16 cellular contexts compared by ENCODE assay signal in the genomic region with DNA sequence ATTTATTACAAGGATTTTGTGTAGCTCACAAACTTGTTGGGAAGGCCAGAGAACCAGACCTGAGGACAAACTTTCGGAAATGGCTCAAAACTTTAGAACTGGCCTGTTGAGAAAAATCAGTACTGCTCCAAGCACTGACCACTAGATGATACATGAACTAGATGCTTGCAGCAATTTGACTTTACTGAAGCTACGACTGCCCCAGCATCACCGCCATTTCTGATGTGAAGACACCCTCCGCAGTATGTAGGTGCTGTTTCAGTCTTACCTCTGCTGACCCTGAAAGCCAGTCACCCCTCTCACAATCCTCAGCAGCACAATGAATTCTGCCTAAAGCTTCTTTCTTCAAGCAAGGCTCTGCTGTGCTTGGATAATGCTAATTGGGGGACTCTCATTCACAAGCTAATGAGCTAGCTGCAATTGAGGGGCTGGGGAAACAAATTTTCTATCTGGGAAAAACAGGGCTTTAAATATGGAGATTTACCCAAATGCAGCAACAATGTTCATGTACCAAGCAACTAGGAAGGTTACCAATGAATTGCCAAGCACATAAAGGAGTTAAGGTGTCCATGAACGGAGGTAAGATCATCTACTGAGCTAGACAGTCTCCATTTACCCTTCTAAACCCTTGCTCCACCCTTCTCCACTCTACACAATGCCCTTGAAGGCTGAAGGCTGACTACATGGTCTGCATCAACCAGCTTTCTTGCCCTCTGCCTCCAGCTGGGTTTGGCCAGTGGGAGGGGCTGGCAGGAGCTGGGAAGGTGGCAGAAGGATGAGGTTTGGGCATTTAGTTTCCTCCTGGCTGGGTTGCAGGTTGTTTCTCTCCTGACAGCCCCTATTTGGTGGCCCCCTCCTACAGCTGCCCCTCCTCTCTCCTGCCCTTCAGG.
"Had no signal": no experiment of that assay in that cellular context is flagged by ENCODE, and none has a peak within 500 bp of the region (broad histone marks: within the 10 kb centered on the region; RNA-seq: fewer than 3 reads in every experiment).

No MANE protein-coding gene starts in this region.

- H3K9me3 ChIP-seq: gastroesophageal sphincter, heart right ventricle, lower lobe of right lung, transverse colon, vagina had no signal

- H3K27ac ChIP-seq: gastroesophageal sphincter, heart right ventricle, lower lobe of right lung, transverse colon, vagina, WERI-Rb-1 had no signal

- H3K36me3 ChIP-seq: gastroesophageal sphincter, heart right ventricle, lower lobe of right lung, transverse colon, vagina, WERI-Rb-1 had no signal

- ATAC-seq: activated naive CD4-positive, alpha-beta T cell treated with anti-CD3 and anti-CD28 coated beads, Interleukin-2, amount 50 U/mL, for 72 hours; esophagus mucosa; gastroesophageal sphincter; heart right ventricle; lower lobe of right lung; natural killer cell; stimulated activated naive CD8-positive, alpha-beta T cell treated with anti-CD3 and anti-CD28 coated beads, Interleukin-15, Interleukin-2, amounts not matched to agents 100 U/mL and 50 U/mL, for 24 hours had no signal

- DNase-seq: activated CD4-positive, alpha-beta T cell treated with anti-CD3 and anti-CD28 coated beads, Interleukin-2, amount 50 U/mL, for 4 hours; activated gamma-delta T cell; effector CD4-positive, alpha-beta T cell; heart right ventricle; lower lobe of right lung; natural killer cell; posterior cingulate gyrus; stimulated activated CD4-positive, alpha-beta T cell treated with anti-CD3 and anti-CD28 coated beads, Interleukin-2, amount 100 ng/mL, for 24 hours; stimulated activated naive CD8-positive, alpha-beta T cell treated with anti-CD3 and anti-CD28 coated beads, Interleukin-15, Interleukin-2, amounts not matched to agents 100 U/mL and 50 U/mL, for 24 hours; substantia nigra; transverse colon; WERI-Rb-1 had no signal

- H3K27me3 ChIP-seq: gastroesophageal sphincter, heart right ventricle, transverse colon, vagina had no signal

- H3K4me3 ChIP-seq: gastroesophageal sphincter, heart right ventricle, lower lobe of right lung, transverse colon, vagina had no signal
